Comparison of ENCODE assay signal across 22 cellular contexts in the genomic region with DNA sequence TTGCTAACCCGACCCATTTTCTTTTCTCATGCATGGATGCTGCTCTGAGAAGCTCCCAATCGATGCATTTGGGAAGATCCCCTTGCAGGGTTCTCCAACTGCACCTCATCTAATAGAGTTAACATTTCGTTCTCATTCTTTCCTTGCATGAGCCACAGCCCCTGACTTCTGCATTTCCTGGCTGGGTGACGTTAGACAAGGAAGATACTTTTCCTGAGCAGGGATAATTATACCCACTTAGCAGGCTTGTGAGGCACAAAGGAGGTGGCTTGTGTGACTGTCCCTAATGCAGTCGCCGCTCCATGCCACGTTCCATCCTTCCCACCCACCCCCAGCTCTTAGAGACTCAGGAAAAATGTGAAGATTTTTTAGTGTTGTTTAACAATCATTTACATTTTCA.
DNase-seq lines count a peak whose midpoint lies in the region; ATAC-seq and TF ChIP-seq lines count a peak whose summit lies in the region.
"Had no signal": no experiment of that assay in that cellular context is flagged by ENCODE, and none has a peak within 500 bp of the region (broad histone marks: within the 10 kb centered on the region; RNA-seq: fewer than 3 reads in every experiment).

No MANE protein-coding gene starts in this region.

- ATAC-seq in GM18511 (IDR thresholded peaks at IDR 0.05; ENCODE audit: unreplicated experiment) = no peak
- ATAC-seq in HG03095 (IDR thresholded peaks at IDR 0.05; ENCODE audit: unreplicated experiment) = no peak
- ATAC-seq: A549; left colon; stimulated activated naive CD8-positive, alpha-beta T cell treated with anti-CD3 and anti-CD28 coated beads, Interleukin-15, Interleukin-2, amounts not matched to agents 100 U/mL and 50 U/mL, for 24 hours had no signal

- H2BK120ac ChIP-seq in neuronal stem cell (ENCODE audit: low read depth, low read length) = no peak overlapping the region

- no peaks in the 10 kb centered on the region for H3K36me3 ChIP-seq in SK-N-MC (ENCODE audit: insufficient read depth, low read length)
- H3K36me3 ChIP-seq in neural cell (ENCODE audit: insufficient read depth, low read length) = no peaks in the 10 kb centered on the region
- H3K36me3 ChIP-seq in neuronal stem cell (replicated peaks in 1 of 2; ENCODE audit: control insufficient read depth in 2 of 2, insufficient read depth in 2 of 2, low read length in 2 of 2) = no peaks in the 10 kb centered on the region
- H3K36me3 ChIP-seq: thoracic aorta, uterus had no signal

- TF ChIP-seq RAD21 in neural cell (conservative IDR thresholded peaks at IDR 0.05) = no peak

- H3K4me1 ChIP-seq in neuronal stem cell (ENCODE audit: control insufficient read depth in 2 of 2, insufficient read depth in 1 of 2, low read depth in 1 of 2, low read length in 2 of 2) = peaks cover 14 to 23% of the 10 kb centered on the region in 2 donors
- H3K4me1 ChIP-seq: uterus had no signal

- H3F3A ChIP-seq in neural cell (ENCODE audit: insufficient read depth, low read length, poor library complexity, severe bottlenecking) = no peaks in the 10 kb centered on the region

- TF ChIP-seq EP300 in neural cell (conservative IDR thresholded peaks at IDR 0.05; ENCODE audit: poor library complexity, severe bottlenecking) = no peak

- H3K9me2 ChIP-seq in neural cell (ENCODE audit: insufficient read depth, low read length) = no peaks in the 10 kb centered on the region

- H2AFZ ChIP-seq in neural cell (ENCODE audit: low read depth, low read length) = no peak overlapping the region
- no peak overlapping the region for H2AFZ ChIP-seq in neuronal stem cell (ENCODE audit: low read length)

- no peak for TF ChIP-seq CTCF in neural cell (IDR thresholded peaks at IDR 0.05; ENCODE audit: poor library complexity, severe bottlenecking)

- H3K4me2 ChIP-seq in neural cell (ENCODE audit: low read length) (no peak overlapping the region), neuronal stem cell (ENCODE audit: insufficient read depth, low read length, poor library complexity, severe bottlenecking) (no peak overlapping the region)
- H3K4me2 ChIP-seq: A549 had no signal

- H3K27me3 ChIP-seq in neural cell (ENCODE audit: insufficient read depth, low read depth, low read length) = no peaks in the 10 kb centered on the region
- H3K27me3 ChIP-seq in neuronal stem cell (ENCODE audit: control insufficient read depth in 3 of 3, insufficient read depth in 3 of 3, low read depth in 1 of 3, low read length in 3 of 3) = no peaks in the 10 kb centered on the region
- H3K27me3 ChIP-seq: uterus had no signal

- H3K14ac ChIP-seq in neuronal stem cell (ENCODE audit: low read length) = no peak overlapping the region

- H2BK15ac ChIP-seq in neuronal stem cell (ENCODE audit: low read length) = no peak overlapping the region

- H2BK5ac ChIP-seq in neuronal stem cell (ENCODE audit: low read length) = no peak overlapping the region

- H3K9ac ChIP-seq in SK-N-MC (ENCODE audit: insufficient read length) (no peak overlapping the region), neural cell (ENCODE audit: low read length) (no peak overlapping the region), neuronal stem cell (ENCODE audit: low read depth, low read length, poor library complexity) (no peak overlapping the region)

- no CpG with 5 or more reads among the region's 7 CpGs for WGBS in neuronal stem cell (ENCODE audit: extremely low coverage in 2 of 2, insufficient read length in 2 of 2, insufficient replicate concordance in 1 of 2), 2 donors

- H3K18ac ChIP-seq in neuronal stem cell (ENCODE audit: low read length) = no peak overlapping the region

- no peaks in the 10 kb centered on the region for H4K20me1 ChIP-seq in neural cell (ENCODE audit: insufficient read depth)

- H3K4me3 ChIP-seq in SK-N-MC = peak overlapping the region; percentile 4; the same call in 1 of the 2 replicates
- H3K4me3 ChIP-seq in neural cell (ENCODE audit: low read length) = peak overlapping the region; percentile 1
- H3K4me3 ChIP-seq in neuronal stem cell (ENCODE audit: low read length in 2 of 2) = no peak overlapping the region
- H3K4me3 ChIP-seq: A549, thoracic aorta, uterus had no signal

- no peaks in the 10 kb centered on the region for H3K79me2 ChIP-seq in neural cell (replicated peaks; ENCODE audit: insufficient read depth, low read length)

- no peak overlapping the region for H4K91ac ChIP-seq in neuronal stem cell (ENCODE audit: low read depth, low read length, poor library complexity)

- no peak overlapping the region for H2AK5ac ChIP-seq in neuronal stem cell (ENCODE audit: low read depth, low read length)

- no peak overlapping the region for H3K23ac ChIP-seq in neuronal stem cell (ENCODE audit: low read depth, low read length, poor library complexity)

- no peak overlapping the region for H4K8ac ChIP-seq in neuronal stem cell (ENCODE audit: low read depth, low read length)

- H2BK12ac ChIP-seq in neuronal stem cell (ENCODE audit: low read length) = no peak overlapping the region

- H3K9me3 ChIP-seq in SK-N-MC (ENCODE audit: low read depth, low read length) = no peaks in the 10 kb centered on the region
- H3K9me3 ChIP-seq in neural cell (ENCODE audit: low read length) = no peaks in the 10 kb centered on the region
- peaks cover 0 to 2% of the 10 kb centered on the region in 2 donors for H3K9me3 ChIP-seq in neuronal stem cell (replicated peaks in 1 of 2; ENCODE audit: control insufficient read depth in 2 of 2, insufficient read depth in 1 of 2, low read depth in 1 of 2, low read length in 2 of 2)
- H3K9me3 ChIP-seq: A549, thoracic aorta, uterus had no signal

- no peaks in the 10 kb centered on the region for H3K79me1 ChIP-seq in neuronal stem cell (ENCODE audit: low read depth, low read length)

- peak; percentile 27 for DNase-seq in NOMO-1 treated with dmso at 0.1 percent for 144 hours (lab: John Stamatoyannopoulos, UW; ENCODE audit: unreplicated experiment)
- DNase-seq in NOMO-1 treated with DMSO at 0.1 percent for 48 hours (lab: John Stamatoyannopoulos, UW; ENCODE audit: unreplicated experiment) = no peak
- peak; percentile 89 for DNase-seq in NCI-H1105 treated with DMSO at 0.1 percent for 48 hours (lab: John Stamatoyannopoulos, UW)
- DNase-seq in SK-N-MC (ENCODE audit: low read depth, low spot score) = no peak
- no peak for DNase-seq in neuronal stem cell (ENCODE audit: low spot score)
- DNase-seq: activated CD4-positive, alpha-beta memory T cell treated with anti-CD3 and anti-CD28 coated beads, Interleukin-2, amount 10 ng/mL, durations not matched to agents 7 days and 5 days; activated CD4-positive, alpha-beta T cell treated with anti-CD3 and anti-CD28 coated beads for 1 hour; activated gamma-delta T cell; activated T-cell treated with anti-CD3 and anti-CD28 coated beads for 4 hours; AML-193; hippocampal formation; left colon; NCI-H2171; NCI-H524; occipital lobe; stimulated activated naive CD8-positive, alpha-beta T cell treated with anti-CD3 and anti-CD28 coated beads, Interleukin-15, Interleukin-2, amounts not matched to agents 100 U/mL and 50 U/mL, for 24 hours; uterus had no signal

- no peak overlapping the region; the same call in 1 of the 2 replicates for H3K27ac ChIP-seq in SK-N-MC
- H3K27ac ChIP-seq in neural cell (ENCODE audit: low read length) = peak overlapping the region; percentile 58
- no peak overlapping the region for H3K27ac ChIP-seq in neuronal stem cell (replicated peaks; ENCODE audit: low read length)
- H3K27ac ChIP-seq: A549, thoracic aorta, uterus had no signal

- no peak overlapping the region for H3K4ac ChIP-seq in neuronal stem cell (ENCODE audit: low read length)

TF ChIP-seq in neural cell, 6 proteins besides CTCF, POLR2A, EP300 and RAD21:
- TF ChIP-seq, protein P1, sequence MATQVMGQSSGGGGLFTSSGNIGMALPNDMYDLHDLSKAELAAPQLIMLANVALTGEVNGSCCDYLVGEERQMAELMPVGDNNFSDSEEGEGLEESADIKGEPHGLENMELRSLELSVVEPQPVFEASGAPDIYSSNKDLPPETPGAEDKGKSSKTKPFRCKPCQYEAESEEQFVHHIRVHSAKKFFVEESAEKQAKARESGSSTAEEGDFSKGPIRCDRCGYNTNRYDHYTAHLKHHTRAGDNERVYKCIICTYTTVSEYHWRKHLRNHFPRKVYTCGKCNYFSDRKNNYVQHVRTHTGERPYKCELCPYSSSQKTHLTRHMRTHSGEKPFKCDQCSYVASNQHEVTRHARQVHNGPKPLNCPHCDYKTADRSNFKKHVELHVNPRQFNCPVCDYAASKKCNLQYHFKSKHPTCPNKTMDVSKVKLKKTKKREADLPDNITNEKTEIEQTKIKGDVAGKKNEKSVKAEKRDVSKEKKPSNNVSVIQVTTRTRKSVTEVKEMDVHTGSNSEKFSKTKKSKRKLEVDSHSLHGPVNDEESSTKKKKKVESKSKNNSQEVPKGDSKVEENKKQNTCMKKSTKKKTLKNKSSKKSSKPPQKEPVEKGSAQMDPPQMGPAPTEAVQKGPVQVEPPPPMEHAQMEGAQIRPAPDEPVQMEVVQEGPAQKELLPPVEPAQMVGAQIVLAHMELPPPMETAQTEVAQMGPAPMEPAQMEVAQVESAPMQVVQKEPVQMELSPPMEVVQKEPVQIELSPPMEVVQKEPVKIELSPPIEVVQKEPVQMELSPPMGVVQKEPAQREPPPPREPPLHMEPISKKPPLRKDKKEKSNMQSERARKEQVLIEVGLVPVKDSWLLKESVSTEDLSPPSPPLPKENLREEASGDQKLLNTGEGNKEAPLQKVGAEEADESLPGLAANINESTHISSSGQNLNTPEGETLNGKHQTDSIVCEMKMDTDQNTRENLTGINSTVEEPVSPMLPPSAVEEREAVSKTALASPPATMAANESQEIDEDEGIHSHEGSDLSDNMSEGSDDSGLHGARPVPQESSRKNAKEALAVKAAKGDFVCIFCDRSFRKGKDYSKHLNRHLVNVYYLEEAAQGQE (IDR thresholded peaks at IDR 0.05; ENCODE audit: borderline replicate concordance) = no peak
- no peak for TF ChIP-seq MXI1 (conservative IDR thresholded peaks at IDR 0.05; ENCODE audit: poor library complexity, severe bottlenecking)
- no peak for TF ChIP-seq SMC3 (conservative IDR thresholded peaks at IDR 0.05; ENCODE audit: poor library complexity)
- no peak for TF ChIP-seq POLR2AphosphoS5 (IDR thresholded peaks at IDR 0.05)
- no peak for TF ChIP-seq EZH2 (IDR thresholded peaks at IDR 0.05; ENCODE audit: borderline replicate concordance, insufficient read depth, low read length, poor library complexity, severe bottlenecking)
- no peak for TF ChIP-seq TAF1 (IDR thresholded peaks at IDR 0.05; ENCODE audit: low read depth)

Comparison
In these comparisons a context has a peak if more than half of its experiments do, and no peak if none do; other contexts are left out.
1. DNase-seq: peak in NOMO-1 treated with dmso at 0.1 percent for 144 hours (single experiment) and NCI-H1105 treated with DMSO at 0.1 percent for 48 hours (single experiment); none in NOMO-1 treated with DMSO at 0.1 percent for 48 hours (single experiment), SK-N-MC (single experiment) and neuronal stem cell (single experiment).
2. H3K4me3 ChIP-seq: peak in SK-N-MC (single experiment) and neural cell (single experiment); none in neuronal stem cell (0 of 2).